Comparison of ENCODE assay signal across 11 cellular contexts in the genomic region with DNA sequence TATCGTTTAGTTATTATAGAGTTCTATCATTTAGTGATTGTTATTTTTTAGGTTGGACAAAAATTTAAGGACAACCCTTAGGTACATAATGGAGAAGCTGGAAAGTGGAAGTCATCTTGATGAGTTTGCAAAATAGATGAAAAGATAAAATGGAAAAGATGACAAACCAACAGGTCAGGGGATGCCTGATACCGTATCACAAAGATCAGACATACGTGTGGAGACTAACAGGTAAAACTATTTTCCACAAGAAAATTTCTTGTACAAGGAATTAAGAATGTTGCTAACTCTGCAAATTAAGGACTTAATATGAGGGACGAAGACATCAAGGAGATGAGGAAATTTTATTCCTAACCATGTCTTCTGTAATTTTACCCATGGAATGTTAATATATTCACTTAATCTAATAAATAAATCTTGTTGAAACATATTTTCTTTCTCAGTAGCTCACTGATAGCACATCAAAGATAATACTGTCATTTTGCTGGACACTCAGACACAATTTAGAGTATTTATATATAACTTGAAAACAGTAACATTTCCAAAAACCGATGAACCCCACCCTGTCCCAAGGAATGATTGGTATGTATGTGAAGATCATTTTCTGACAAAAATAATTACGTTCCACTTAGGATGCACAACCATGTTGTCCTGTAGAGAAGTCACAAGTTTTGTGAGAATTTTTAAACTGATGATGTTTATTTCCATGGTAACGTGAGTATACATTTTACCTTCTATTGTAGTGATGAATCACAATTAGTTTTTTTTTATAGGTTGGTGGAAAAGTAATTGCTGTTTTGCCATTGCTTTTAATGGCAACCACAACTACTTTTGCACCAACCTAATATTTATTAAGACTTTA. TPM values are rescaled to one million over a fixed set of nuclear protein-coding genes. Genes with fewer than 3 reads are reported as not detected.
DNase-seq lines count a peak whose midpoint lies in the region; ATAC-seq and TF ChIP-seq lines count a peak whose summit lies in the region.
"Had no signal": no experiment of that assay in that cellular context is flagged by ENCODE, and none has a peak within 500 bp of the region (broad histone marks: within the 10 kb centered on the region; RNA-seq: fewer than 3 reads in every experiment).

No MANE protein-coding gene starts in this region.

- H3K36me3 ChIP-seq in ascending aorta (no peaks in the 10 kb centered on the region), hepatocyte (replicated peaks; ENCODE audit: insufficient read depth, low read depth) (no peaks in the 10 kb centered on the region), gastrocnemius medialis (no peaks in the 10 kb centered on the region)

- DNase-seq in ELR (ENCODE audit: low read depth) (peak; percentile 38), ascending aorta (ENCODE audit: low spot score in 2 of 2) (no peak), hepatocyte (ENCODE audit: low spot score) (no peak), gastrocnemius medialis (no peak), posterior cingulate gyrus (no peak)
- DNase-seq in activated CD8-positive, alpha-beta memory T cell treated with anti-CD3 and anti-CD28 coated beads, Interleukin-2, amount 50 U/mL, for 48 hours = no peak
- DNase-seq in effector CD8-positive, alpha-beta T cell (lab: John Stamatoyannopoulos, UW) = no peak
- no peak for DNase-seq in activated CD4-positive, CD25-positive, alpha-beta regulatory T cell treated with anti-CD3 and anti-CD28 coated beads, Interleukin-2, amount 50 U/mL, for 72 hours
- DNase-seq: activated CD8-positive, alpha-beta memory T cell treated with anti-CD3 and anti-CD28 coated beads, Interleukin-2, amount 10 ng/mL, durations not matched to agents 7 days and 5 days; central memory CD4-positive, alpha-beta T cell had no signal

- H3K4me1 ChIP-seq in ascending aorta = peaks cover 2 to 13% of the 10 kb centered on the region in 2 donors
- H3K4me1 ChIP-seq in hepatocyte (ENCODE audit: insufficient read depth) = no peaks in the 10 kb centered on the region
- H3K4me1 ChIP-seq in gastrocnemius medialis = peaks cover 5 to 8% of the 10 kb centered on the region in 2 donors

- H3K4me2 ChIP-seq in hepatocyte = peak overlapping the region; percentile 76

- H4K20me1 ChIP-seq in hepatocyte (ENCODE audit: insufficient read depth, poor library complexity, severe bottlenecking) = no peaks in the 10 kb centered on the region

- WGBS in hepatocyte (ENCODE audit: low lambda C conversion rate, missing lambda C conversion rate) = 70% methylated on average over 7 of the region's 7 CpGs

- H3K27ac ChIP-seq in ascending aorta (peak overlapping the region; percentile 87 to 96), hepatocyte (peak overlapping the region; percentile 99), gastrocnemius medialis (peak overlapping the region; percentile 71 to 83 (median 78))
- H3K27ac ChIP-seq: SK-N-MC had no signal

- peaks cover 59% of the 10 kb centered on the region for H3K79me2 ChIP-seq in hepatocyte

- TF ChIP-seq CTCF in ascending aorta (IDR thresholded peaks at IDR 0.05) = no peak
- no peak for TF ChIP-seq CTCF in hepatocyte (IDR thresholded peaks at IDR 0.05; ENCODE audit: poor library complexity)
- TF ChIP-seq CTCF in gastrocnemius medialis (IDR thresholded peaks at IDR 0.05 in 4 of 5, conservative IDR thresholded peaks at IDR 0.05 in 1 of 5) = no peak

- H3K9me3 ChIP-seq in ascending aorta (peaks cover 0 to 2% of the 10 kb centered on the region in 2 donors), hepatocyte (ENCODE audit: low read depth) (no peaks in the 10 kb centered on the region), gastrocnemius medialis (peaks cover 0 to 2% (median 0%) of the 10 kb centered on the region in 3 donors)

- H2AFZ ChIP-seq in hepatocyte = no peak overlapping the region

- H3K27me3 ChIP-seq in ascending aorta (no peaks in the 10 kb centered on the region), hepatocyte (no peaks in the 10 kb centered on the region), gastrocnemius medialis (no peaks in the 10 kb centered on the region)

- ATAC-seq in gastrocnemius medialis = no peak
- ATAC-seq: activated CD8-positive, alpha-beta memory T cell treated with anti-CD3 and anti-CD28 coated beads, Interleukin-2, amount 10 ng/mL, durations not matched to agents 7 days and 5 days had no signal

- no peaks in the 10 kb centered on the region for H3K9me2 ChIP-seq in hepatocyte (replicated peaks; ENCODE audit: insufficient read depth)

- intact Hi-C loops in ascending aorta (cut with DNase I) (loop anchor here (2.0 to 5.0 kb wide), 3 partner anchors 37 to 105 kb away; no protein-coding TSS in a partner anchor), gastrocnemius medialis (cut with DNase I; ENCODE audit: low total_unique reads) (loop anchor here (10.0 kb wide), 1 partner anchor 97 kb away; no protein-coding TSS in a partner anchor), posterior cingulate gyrus (cut with DNase I) (loop anchor here (2.0 to 10.0 kb wide), 2 partner anchors 53 to 107 kb away; no protein-coding TSS in a partner anchor)

- TF ChIP-seq POLR2A in gastrocnemius medialis (IDR thresholded peaks at IDR 0.05) = no peak

- in situ Hi-C loops in gastrocnemius medialis (cut with MboI; ENCODE audit: low sequenced_read_pairs in 4 of 4) = no loop called here

- H3K4me3 ChIP-seq in ascending aorta (peak overlapping the region; percentile 59 to 94), hepatocyte (peak overlapping the region; percentile 87), gastrocnemius medialis (peak overlapping the region; percentile 67 to 85 (median 76))

RNA-seq across cellular contexts. Expression of a gene that starts 2.6 kb away (rescaled TPM):
- total RNA-seq in ascending aorta (1.6 TPM), hepatocyte (37.6 and 40.2 TPM in 2 replicates), gastrocnemius medialis (1 to 10 TPM in 3 of 4 donors, under 1 TPM in 1; 0.75 to 2.3 (median 2.0) TPM)
- 36.1 and 42.5 TPM in 2 replicates for polyA plus RNA-seq in hepatocyte
- total RNA-seq: activated CD8-positive, alpha-beta memory T cell treated with anti-CD3 and anti-CD28 coated beads, Interleukin-2, amount 10 ng/mL, durations not matched to agents 7 days and 5 days had no signal

Comparison
In these comparisons a context has a peak if more than half of its experiments do, and no peak if none do; other contexts are left out.
1. RNA of a gene that starts 2.6 kb away (total RNA-seq): 37.6 to 40.2 TPM in hepatocyte; 0.75 to 2.3 TPM in gastrocnemius medialis and 1.6 TPM in ascending aorta (single experiment); every median in the first group is over 10 times any median in the second.
2. Peak in every context shown above with its lines, with median percentiles within 50 percentile points of each other: H3K27ac ChIP-seq and H3K4me3 ChIP-seq.